Comparison of ENCODE assay signal across 3 cellular contexts in the genomic region with DNA sequence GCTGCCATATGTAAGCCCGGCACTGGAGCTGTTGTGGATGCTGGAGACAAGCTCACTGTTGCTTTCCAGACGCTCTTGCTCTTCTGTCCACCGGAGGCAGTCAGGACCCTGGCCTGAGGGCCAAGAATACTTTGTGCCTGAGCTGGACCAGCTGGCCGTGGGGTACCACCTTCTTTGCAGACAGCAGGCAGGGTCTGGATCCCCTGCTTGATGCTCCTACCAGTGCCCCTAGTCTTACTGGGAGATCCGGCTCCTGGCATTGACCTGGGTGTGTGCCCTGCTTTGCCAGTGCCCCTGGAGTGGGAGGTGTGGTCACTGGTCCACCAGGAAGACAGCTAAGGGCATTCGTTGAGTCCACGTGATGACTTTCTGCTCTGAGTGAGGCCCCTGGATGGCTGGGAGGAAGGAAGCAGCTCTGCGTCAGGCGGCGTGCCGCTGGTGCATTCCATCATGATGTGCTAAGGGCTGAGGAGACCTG.
TF ChIP-seq lines count a peak whose summit lies in the region.

No MANE protein-coding gene starts in this region.

TF ChIP-seq in HEK293, 187 proteins besides CTCF, POLR2A, EP300 and RAD21:
- TF ChIP-seq ZBTB6 (tag by site-specific recombination; IDR thresholded peaks at IDR 0.05) (peak; percentile 86), ZNF350 (tag by site-specific recombination; IDR thresholded peaks at IDR 0.05) (no peak)

TF ChIP-seq in GM12878, 131 proteins besides CTCF, POLR2A, EP300 and RAD21:
- TF ChIP-seq ZNF384 (IDR thresholded peaks at IDR 0.05; ENCODE audit: borderline replicate concordance, low read depth, low read length) (no peak), GABPA (IDR thresholded peaks at IDR 0.05; ENCODE audit: low read depth) (no peak), MYB (IDR thresholded peaks at IDR 0.05; ENCODE audit: borderline replicate concordance, low read depth, low read length) (no peak), PML (IDR thresholded peaks at IDR 0.05; ENCODE audit: low read length) (no peak), SREBF1 (IDR thresholded peaks at IDR 0.05; ENCODE audit: low read length) (no peak), ETV6 (conservative IDR thresholded peaks at IDR 0.05 in 1 of 2, IDR thresholded peaks at IDR 0.05 in 1 of 2; ENCODE audit: borderline replicate concordance in 1 of 2, low read depth in 1 of 2) (no peak), ZNF592 (IDR thresholded peaks at IDR 0.05) (no peak), JUNB (IDR thresholded peaks at IDR 0.05) (no peak), SPI1 (IDR thresholded peaks at IDR 0.05; ENCODE audit: borderline replicate concordance, insufficient read depth, low read depth, low read length) (no peak)

TF ChIP-seq in HEK293T, 16 proteins besides CTCF, POLR2A, EP300 and RAD21:
- TF ChIP-seq FOXA1 (IDR thresholded peaks at IDR 0.05) (no peak), LEF1 (IDR thresholded peaks at IDR 0.05; ENCODE audit: borderline replicate concordance) (no peak), ZNF384 (IDR thresholded peaks at IDR 0.05) (no peak), NFRKB (IDR thresholded peaks at IDR 0.05) (no peak), CTBP1 (IDR thresholded peaks at IDR 0.05; ENCODE audit: borderline replicate concordance) (no peak), L3MBTL2 (conservative IDR thresholded peaks at IDR 0.05) (no peak), FOXK2 (IDR thresholded peaks at IDR 0.05) (no peak), PKNOX1 (IDR thresholded peaks at IDR 0.05) (no peak), FOXM1 (IDR thresholded peaks at IDR 0.05; ENCODE audit: borderline replicate concordance) (no peak), SP1 (IDR thresholded peaks at IDR 0.05) (no peak), SUZ12 (IDR thresholded peaks at IDR 0.05) (no peak), TARDBP (IDR thresholded peaks at IDR 0.05) (no peak), HDGF (IDR thresholded peaks at IDR 0.05; ENCODE audit: borderline replicate concordance) (no peak), ARNT (IDR thresholded peaks at IDR 0.05) (no peak), ELF4 (IDR thresholded peaks at IDR 0.05) (no peak), BHLHE40 (IDR thresholded peaks at IDR 0.05; ENCODE audit: borderline replicate concordance) (no peak)
